In genomic region chr7:3019801-3020200, GRCh38 we compare ENCODE assay signal across 22 cellular contexts. TPM values are rescaled to one million over a fixed set of nuclear protein-coding genes. Genes with fewer than 3 reads are reported as not detected.
DNase-seq lines count a peak whose midpoint lies in the region; ATAC-seq lines count a peak whose summit lies in the region.
"Had no signal": no experiment of that assay in that cellular context is flagged by ENCODE, and none has a peak within 500 bp of the region (broad histone marks: within the 10 kb centered on the region; RNA-seq: fewer than 3 reads in every experiment).

No MANE protein-coding gene starts in this region.

- peaks cover 79% of the 10 kb centered on the region for H3K36me3 Mint-ChIP-seq in activated CD4-positive, alpha-beta T cell treated with anti-CD3 and anti-CD28 coated beads for 36 hours (ENCODE audit: low read depth)
- peaks cover 76% of the 10 kb centered on the region for H3K36me3 Mint-ChIP-seq in stimulated activated naive CD8-positive, alpha-beta T cell treated with anti-CD3 and anti-CD28 coated beads, Interleukin-15, Interleukin-2, amounts not matched to agents 100 ng/mL and 50 ng/mL, for 24 hours (ENCODE audit: low read depth)
- H3K36me3 Mint-ChIP-seq in naive B cell = peaks cover 44 to 49% of the 10 kb centered on the region in 2 donors

- ATAC-seq in activated CD4-positive, alpha-beta T cell treated with anti-CD3 and anti-CD28 coated beads for 36 hours = no peak
- no peak for ATAC-seq in stimulated activated naive CD8-positive, alpha-beta T cell treated with anti-CD3 and anti-CD28 coated beads, Interleukin-15, amount 100 ng/mL, for 72 hours
- ATAC-seq in naive B cell (ENCODE audit: low read depth in 2 of 2) = no peak
- ATAC-seq: Right ventricle myocardium inferior had no signal

- peaks cover 32% of the 10 kb centered on the region for H3K4me1 Mint-ChIP-seq in activated CD4-positive, alpha-beta T cell treated with anti-CD3 and anti-CD28 coated beads for 36 hours
- peaks cover 23% of the 10 kb centered on the region for H3K4me1 Mint-ChIP-seq in stimulated activated naive CD8-positive, alpha-beta T cell treated with anti-CD3 and anti-CD28 coated beads, Interleukin-15, Interleukin-2, amounts not matched to agents 100 ng/mL and 50 ng/mL, for 24 hours (ENCODE audit: low read depth)
- H3K4me1 Mint-ChIP-seq in stimulated activated naive CD8-positive, alpha-beta T cell treated with anti-CD3 and anti-CD28 coated beads, Interleukin-15, amount 100 ng/mL, for 72 hours = peaks cover 36% of the 10 kb centered on the region
- H3K4me1 Mint-ChIP-seq in naive B cell = peaks cover 36 to 56% (median 52%) of the 10 kb centered on the region in 3 donors

- H3K27ac Mint-ChIP-seq in activated CD4-positive, alpha-beta T cell treated with anti-CD3 and anti-CD28 coated beads for 36 hours = peak overlapping the region; percentile 17
- peak overlapping the region; percentile 11 for H3K27ac Mint-ChIP-seq in stimulated activated naive CD8-positive, alpha-beta T cell treated with anti-CD3 and anti-CD28 coated beads, Interleukin-15, Interleukin-2, amounts not matched to agents 100 ng/mL and 50 ng/mL, for 24 hours
- no peak overlapping the region for H3K27ac Mint-ChIP-seq in stimulated activated naive CD8-positive, alpha-beta T cell treated with anti-CD3 and anti-CD28 coated beads, Interleukin-15, amount 100 ng/mL, for 72 hours
- peak overlapping the region in 4 of 6 donors; percentile 30 to 75 (median 40) for H3K27ac Mint-ChIP-seq in naive B cell

- POLR2A ChIA-PET in activated CD4-positive, alpha-beta T cell treated with anti-CD3 and anti-CD28 coated beads for 36 hours (lab: Charles Lee) = no interaction called here

- intact Hi-C loops in activated CD4-positive, alpha-beta T cell treated with anti-CD3 and anti-CD28 coated beads for 36 hours (cut with DNase I, micrococcal nuclease) = no loop called here

- peaks cover 31% of the 10 kb centered on the region for H3K9me3 Mint-ChIP-seq in activated CD4-positive, alpha-beta T cell treated with anti-CD3 and anti-CD28 coated beads for 36 hours (ENCODE audit: low read depth)
- H3K9me3 Mint-ChIP-seq in stimulated activated naive CD8-positive, alpha-beta T cell treated with anti-CD3 and anti-CD28 coated beads, Interleukin-15, Interleukin-2, amounts not matched to agents 100 ng/mL and 50 ng/mL, for 24 hours = peaks cover 18% of the 10 kb centered on the region
- peaks cover 22 to 31% of the 10 kb centered on the region in 2 donors for H3K9me3 Mint-ChIP-seq in stimulated activated naive CD8-positive, alpha-beta T cell treated with anti-CD3 and anti-CD28 coated beads, Interleukin-15, amount 100 ng/mL, for 72 hours
- H3K9me3 Mint-ChIP-seq in naive B cell = peaks cover 18 to 32% (median 25%) of the 10 kb centered on the region in 7 donors

- no peak overlapping the region for H3K4me3 Mint-ChIP-seq in activated CD4-positive, alpha-beta T cell treated with anti-CD3 and anti-CD28 coated beads for 36 hours
- no peak overlapping the region for H3K4me3 Mint-ChIP-seq in stimulated activated naive CD8-positive, alpha-beta T cell treated with anti-CD3 and anti-CD28 coated beads, Interleukin-15, Interleukin-2, amounts not matched to agents 100 ng/mL and 50 ng/mL, for 24 hours
- no peak overlapping the region for H3K4me3 Mint-ChIP-seq in stimulated activated naive CD8-positive, alpha-beta T cell treated with anti-CD3 and anti-CD28 coated beads, Interleukin-15, amount 100 ng/mL, for 72 hours
- peak overlapping the region in 4 of 8 donors; percentile 11 to 53 (median 20) for H3K4me3 Mint-ChIP-seq in naive B cell

- CTCF ChIA-PET in activated CD4-positive, alpha-beta T cell treated with anti-CD3 and anti-CD28 coated beads for 36 hours (lab: Charles Lee) = interaction anchor here (0.8 to 1.3 kb wide), 2 partner anchors 9 to 41 kb away, joined by 3 to 4 read pairs; no protein-coding TSS in a partner anchor

- DNase-seq in activated CD4-positive, alpha-beta T cell treated with anti-CD3 and anti-CD28 coated beads for 36 hours = no peak
- no peak for DNase-seq in activated CD4-positive, alpha-beta T cell treated with anti-CD3 and anti-CD28 coated beads, Interleukin-2, amount 50 U/mL, for 48 hours
- no peak for DNase-seq in stimulated activated naive CD8-positive, alpha-beta T cell treated with anti-CD3 and anti-CD28 coated beads, Interleukin-15, amount 100 ng/mL, for 72 hours
- DNase-seq in naive B cell (no peak), RPMI8226 (no peak), DMS79 (lab: John Stamatoyannopoulos, UW) (no peak), T-helper 9 cell (no peak)
- DNase-seq: 8988T, C1 segment of cervical spinal cord, EL, GF-D8, GOT3, HCEC 1CT, KG1, NCI-H1092 treated with DMSO at 0.1 percent for 48 hours, NCI-H2029 treated with DMSO at 0.1 percent for 48 hours, NCI-H226, NCI-H510A treated with DMSO at 0.1 percent for 48 hours, NCI-H748 treated with DMSO at 0.1 percent for 48 hours had no signal

- no peaks in the 10 kb centered on the region for H3K27me3 Mint-ChIP-seq in activated CD4-positive, alpha-beta T cell treated with anti-CD3 and anti-CD28 coated beads for 36 hours
- no peaks in the 10 kb centered on the region for H3K27me3 Mint-ChIP-seq in stimulated activated naive CD8-positive, alpha-beta T cell treated with anti-CD3 and anti-CD28 coated beads, Interleukin-15, Interleukin-2, amounts not matched to agents 100 ng/mL and 50 ng/mL, for 24 hours
- no peaks in the 10 kb centered on the region for H3K27me3 Mint-ChIP-seq in stimulated activated naive CD8-positive, alpha-beta T cell treated with anti-CD3 and anti-CD28 coated beads, Interleukin-15, amount 100 ng/mL, for 72 hours
- H3K27me3 Mint-ChIP-seq in naive B cell = no peaks in the 10 kb centered on the region

RNA-seq across cellular contexts. Expression of gene CARD11, which starts 23.9 kb away (rescaled TPM):
- total RNA-seq in activated CD4-positive, alpha-beta T cell treated with anti-CD3 and anti-CD28 coated beads for 36 hours = 100 to 1,000 TPM; 108 to 118 TPM
- 10 to 100 TPM in 5 of 6 donors, 1 to 10 TPM in 1; 9.4 to 55.3 (median 17.5) TPM for polyA plus RNA-seq in naive B cell (ENCODE audit: low read depth in 6 of 6)
- total RNA-seq: HT-29 had no signal

Comparison
In these comparisons a context has a peak if more than half of its experiments do, and no peak if none do; other contexts are left out.
1. H3K27ac Mint-ChIP-seq: peak in activated CD4-positive, alpha-beta T cell treated with anti-CD3 and anti-CD28 coated beads for 36 hours (single experiment), stimulated activated naive CD8-positive, alpha-beta T cell treated with anti-CD3 and anti-CD28 coated beads, Interleukin-15, Interleukin-2, amounts not matched to agents 100 ng/mL and 50 ng/mL, for 24 hours (single experiment) and naive B cell (4 of 6); none in stimulated activated naive CD8-positive, alpha-beta T cell treated with anti-CD3 and anti-CD28 coated beads, Interleukin-15, amount 100 ng/mL, for 72 hours (0 of 2).